In genomic region chr19:49560358-49560900, GRCh38 we compare ENCODE assay signal across 11 cellular contexts. TPM values are rescaled to one million over a fixed set of nuclear protein-coding genes. Genes with fewer than 3 reads are reported as not detected.
DNase-seq lines count a peak whose midpoint lies in the region; ATAC-seq and TF ChIP-seq lines count a peak whose summit lies in the region.
"Had no signal": no experiment of that assay in that cellular context is flagged by ENCODE, and none has a peak within 500 bp of the region (broad histone marks: within the 10 kb centered on the region; RNA-seq: fewer than 3 reads in every experiment).

No MANE protein-coding gene starts in this region.

- peaks cover 61% of the 10 kb centered on the region for H3K36me3 Mint-ChIP-seq in T-helper 2 cell treated with Interferon-gamma antibody and Interleukin-4, amounts not matched to agents 5 μg/mL and 100 μg/mL, for 36 hours (ENCODE audit: low read depth)
- peaks cover 13% of the 10 kb centered on the region for H3K36me3 Mint-ChIP-seq in activated naive CD8-positive, alpha-beta T cell
- H3K36me3 Mint-ChIP-seq in chondrocyte (ENCODE audit: low read depth): peaks cover 7% of the 10 kb centered on the region

- ATAC-seq in stimulated activated naive CD8-positive, alpha-beta T cell treated with anti-CD3 and anti-CD28 coated beads, Interleukin-15, Interleukin-2, amounts not matched to agents 100 U/mL and 50 U/mL, for 24 hours: peak; percentile 4
- ATAC-seq: Panc1 had no signal

- DNase-seq in T-helper 2 cell treated with Interferon-gamma antibody and Interleukin-4, amounts not matched to agents 5 μg/mL and 100 μg/mL, for 36 hours (ENCODE audit: low spot score): peak; percentile 41
- DNase-seq in midbrain (lab: John Stamatoyannopoulos, UW) (peak; percentile 61), SHP77 (lab: John Stamatoyannopoulos, UW) (no peak), SW 1271 (lab: John Stamatoyannopoulos, UW) (no peak), chondrocyte (ENCODE audit: low spot score) (no peak)
- DNase-seq in stimulated activated naive CD8-positive, alpha-beta T cell treated with anti-CD3 and anti-CD28 coated beads, Interleukin-15, Interleukin-2, amounts not matched to agents 100 U/mL and 50 U/mL, for 24 hours: peak; percentile 49
- DNase-seq in activated CD4-positive, CD25-positive, alpha-beta regulatory T cell (lab: John Stamatoyannopoulos, UW): no peak
- DNase-seq: HCEC 1CT had no signal

- peak overlapping the region; percentile 91 for H3K27ac Mint-ChIP-seq in T-helper 2 cell treated with Interferon-gamma antibody and Interleukin-4, amounts not matched to agents 5 μg/mL and 100 μg/mL, for 36 hours
- H3K27ac Mint-ChIP-seq in activated naive CD8-positive, alpha-beta T cell: peak overlapping the region; percentile 97
- no peak overlapping the region for H3K27ac Mint-ChIP-seq in chondrocyte (ENCODE audit: unreplicated experiment)

- H3K9me3 Mint-ChIP-seq in T-helper 2 cell treated with Interferon-gamma antibody and Interleukin-4, amounts not matched to agents 5 μg/mL and 100 μg/mL, for 36 hours: no peaks in the 10 kb centered on the region
- no peaks in the 10 kb centered on the region for H3K9me3 Mint-ChIP-seq in activated naive CD8-positive, alpha-beta T cell (ENCODE audit: low read depth)
- H3K9me3 Mint-ChIP-seq in chondrocyte (ENCODE audit: low read depth): no peaks in the 10 kb centered on the region

- peak overlapping the region; percentile 87 for H3K4me3 Mint-ChIP-seq in T-helper 2 cell treated with Interferon-gamma antibody and Interleukin-4, amounts not matched to agents 5 μg/mL and 100 μg/mL, for 36 hours
- peak overlapping the region; percentile 87 for H3K4me3 Mint-ChIP-seq in activated naive CD8-positive, alpha-beta T cell
- no peak overlapping the region for H3K4me3 Mint-ChIP-seq in chondrocyte (ENCODE audit: unreplicated experiment)

- peaks cover 70% of the 10 kb centered on the region for H3K4me1 Mint-ChIP-seq in T-helper 2 cell treated with Interferon-gamma antibody and Interleukin-4, amounts not matched to agents 5 μg/mL and 100 μg/mL, for 36 hours (ENCODE audit: low read depth)
- H3K4me1 Mint-ChIP-seq in activated naive CD8-positive, alpha-beta T cell (ENCODE audit: low read depth): peaks cover 73% of the 10 kb centered on the region
- peaks cover 10% of the 10 kb centered on the region for H3K4me1 Mint-ChIP-seq in chondrocyte (ENCODE audit: low read depth)

- TF ChIP-seq CTCF in chondrocyte (IDR thresholded peaks at IDR 0.05): no peak

- H3K27me3 Mint-ChIP-seq in T-helper 2 cell treated with Interferon-gamma antibody and Interleukin-4, amounts not matched to agents 5 μg/mL and 100 μg/mL, for 36 hours (ENCODE audit: low read depth): no peaks in the 10 kb centered on the region
- H3K27me3 Mint-ChIP-seq in activated naive CD8-positive, alpha-beta T cell: no peaks in the 10 kb centered on the region
- no peaks in the 10 kb centered on the region for H3K27me3 Mint-ChIP-seq in chondrocyte (ENCODE audit: low read depth)

RNA-seq across cellular contexts. Expression of gene NOSIP, which starts 19.9 kb away (rescaled TPM):
- 41.0 to 47.0 TPM (median 46.5 TPM) in 3 replicates for total RNA-seq in chondrocyte

RNA-seq across cellular contexts. Expression of gene PRRG2, which starts 20.7 kb away (rescaled TPM):
- total RNA-seq in chondrocyte: 0.17 to 0.56 TPM (median 0.39 TPM) in 3 replicates
- total RNA-seq: M059J had no signal

RNA-seq across cellular contexts. Expression of gene PRR12, which starts 30.6 kb away (rescaled TPM):
- 23.8 to 33.9 TPM (median 28.1 TPM) in 3 replicates for total RNA-seq in chondrocyte

RNA-seq across cellular contexts. Expression of gene RCN3, which starts 32.6 kb away (rescaled TPM):
- 233 to 326 TPM (median 298 TPM) in 3 replicates for total RNA-seq in chondrocyte

RNA-seq across cellular contexts. Expression of gene FCGRT, which starts 48.0 kb away (rescaled TPM):
- total RNA-seq in chondrocyte: 103 to 112 TPM (median 103 TPM) in 3 replicates

Comparison
In these comparisons a context has a peak if more than half of its experiments do, and no peak if none do; other contexts are left out.
1. DNase-seq: peak in T-helper 2 cell treated with Interferon-gamma antibody and Interleukin-4, amounts not matched to agents 5 μg/mL and 100 μg/mL, for 36 hours (single experiment), midbrain (single experiment) and stimulated activated naive CD8-positive, alpha-beta T cell treated with anti-CD3 and anti-CD28 coated beads, Interleukin-15, Interleukin-2, amounts not matched to agents 100 U/mL and 50 U/mL, for 24 hours (single experiment); none in SHP77 (0 of 2), activated CD4-positive, CD25-positive, alpha-beta regulatory T cell (0 of 4), SW 1271 (0 of 2) and chondrocyte (single experiment).